ENCODE assay signal across 11 cellular contexts in the genomic region with DNA sequence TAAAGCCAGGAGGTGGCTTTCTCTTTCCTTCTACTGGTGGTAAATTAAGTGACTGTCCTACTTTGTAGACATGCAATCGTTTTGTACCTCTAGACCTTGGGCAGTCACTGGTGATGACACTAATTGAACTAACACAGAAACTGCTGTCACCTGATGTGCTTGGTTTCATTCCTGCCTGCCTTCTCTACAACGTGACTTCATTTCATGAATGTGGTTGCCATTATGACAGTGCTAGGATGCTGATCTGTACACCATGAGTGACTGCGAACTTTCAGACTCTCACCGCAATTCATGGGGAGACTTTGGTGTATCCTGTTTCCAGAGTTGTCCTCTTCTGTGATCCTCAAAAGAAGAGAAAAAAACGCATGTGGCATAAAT. TPM values are rescaled to one million over a fixed set of nuclear protein-coding genes. Genes with fewer than 3 reads are reported as not detected.
DNase-seq lines count a peak whose midpoint lies in the region; ATAC-seq and TF ChIP-seq lines count a peak whose summit lies in the region.
"Had no signal": no experiment of that assay in that cellular context is flagged by ENCODE, and none has a peak within 500 bp of the region (broad histone marks: within the 10 kb centered on the region; RNA-seq: fewer than 3 reads in every experiment).

No MANE protein-coding gene starts in this region.

- no peak overlapping the region for H3K4me3 Mint-ChIP-seq in H9
- H3K4me3 Mint-ChIP-seq: type B pancreatic cell had no signal

- no peak overlapping the region for H3K18ac ChIP-seq in H9 (ENCODE audit: insufficient read length, low read depth, low read length)

- H2BK12ac ChIP-seq in H9 (ENCODE audit: insufficient read length, low read depth, low read length) = no peak overlapping the region

- ATAC-seq in GM18909 (IDR thresholded peaks at IDR 0.05; ENCODE audit: poor library complexity, unreplicated experiment) (peak; percentile 92), HG02610 (IDR thresholded peaks at IDR 0.05; ENCODE audit: unreplicated experiment) (peak; percentile 95), HG03521 (IDR thresholded peaks at IDR 0.05; ENCODE audit: unreplicated experiment) (peak; percentile 94)

- H3K9ac ChIP-seq in H9 (ENCODE audit: extremely low read depth, insufficient read length, low read length) = no peak overlapping the region

- no CpG with 5 or more reads among the region's 5 CpGs for WGBS in H9 (ENCODE audit: extremely low coverage, insufficient read length, low lambda C conversion rate)

- H3K4ac ChIP-seq in H9 (ENCODE audit: low read depth, low read length) = no peak overlapping the region

- H3K36me3 ChIP-seq in GM06990 (ENCODE audit: control insufficient read depth, insufficient read depth, low read length) (no peaks in the 10 kb centered on the region), SJCRH30 (no peaks in the 10 kb centered on the region)

- no peaks in the 10 kb centered on the region for H3K27me3 ChIP-seq in GM06990 (replicated peaks; ENCODE audit: control insufficient read depth, insufficient read depth, low read length)
- H3K27me3 ChIP-seq in H9 (ENCODE audit: insufficient read depth, low read length) = no peaks in the 10 kb centered on the region
- no peaks in the 10 kb centered on the region for H3K27me3 ChIP-seq in SJCRH30

- H3K36me3 Mint-ChIP-seq in H9 (ENCODE audit: insufficient read depth in 1 of 3, low read depth in 3 of 3) = no peaks in the 10 kb centered on the region
- H3K36me3 Mint-ChIP-seq: type B pancreatic cell had no signal

- H3K23ac ChIP-seq in H9 (ENCODE audit: insufficient read length, low read depth, low read length) = no peak overlapping the region

- H4K5ac ChIP-seq in H9 (ENCODE audit: insufficient read length, low read depth, low read length) = no peak overlapping the region

- H4K91ac ChIP-seq in H9 (ENCODE audit: insufficient read length, low read depth, low read length) = no peak overlapping the region

- H2AFZ ChIP-seq in H9 (ENCODE audit: low read length) = no peak overlapping the region

- TF ChIP-seq CTCF in GM06990 (IDR thresholded peaks at IDR 0.05; ENCODE audit: insufficient read depth, low read length, poor library complexity, severe bottlenecking) (no peak), H9 (conservative IDR thresholded peaks at IDR 0.05) (no peak)

- H3K4me1 ChIP-seq in H9 (ENCODE audit: insufficient read depth, low read length) (peaks cover 2% of the 10 kb centered on the region), SJCRH30 (no peaks in the 10 kb centered on the region)

- H3T11ph ChIP-seq in H9 (ENCODE audit: low read length) = no peak overlapping the region

- DNase-seq in GM06990 (ENCODE audit: extremely low read depth, insufficient read length) (peak; percentile 77), H9 (no peak), GF-D8 (lab: John Stamatoyannopoulos, UW) (no peak), OCI-M1 (lab: John Stamatoyannopoulos, UW) (no peak), SJCRH30 (no peak)
- DNase-seq: aorta, Calu3 had no signal

- peaks cover 10% of the 10 kb centered on the region in 2 experiments for H3K4me1 Mint-ChIP-seq in H9

- H2BK120ac ChIP-seq in H9 (ENCODE audit: low read depth, low read length, poor library complexity, severe bottlenecking) = no peak overlapping the region

- no peak overlapping the region for H2BK5ac ChIP-seq in H9 (ENCODE audit: insufficient read length, low read length)

- no peak overlapping the region for H3K27ac Mint-ChIP-seq in H9

- no peak overlapping the region for H2AK5ac ChIP-seq in H9 (ENCODE audit: insufficient read length, low read length)

- no peak overlapping the region for H3K56ac ChIP-seq in H9 (ENCODE audit: insufficient read length, low read depth, low read length)

- H3K27ac ChIP-seq in H9 (ENCODE audit: insufficient read length, low read depth, low read length) = no peak overlapping the region
- no peak overlapping the region for H3K27ac ChIP-seq in SJCRH30

- no peak overlapping the region for H3K4me2 ChIP-seq in H9 (ENCODE audit: insufficient read depth, insufficient read length, low read length)

- H4K20me1 ChIP-seq in H9 (ENCODE audit: control insufficient read depth, insufficient read depth, insufficient read length) = no peaks in the 10 kb centered on the region

- H3K27me3 Mint-ChIP-seq in H9 (ENCODE audit: low read depth) = peaks cover 42% of the 10 kb centered on the region

- H3K9me3 Mint-ChIP-seq in H9 = no peaks in the 10 kb centered on the region; a peak in 1 of 5 replicates
- H3K9me3 Mint-ChIP-seq: type B pancreatic cell had no signal

- no peaks in the 10 kb centered on the region for H3K23me2 ChIP-seq in H9 (ENCODE audit: insufficient read length, low read depth, low read length, poor library complexity, severe bottlenecking)

- H2BK20ac ChIP-seq in H9 (ENCODE audit: low read depth, low read length, poor library complexity, severe bottlenecking) = no peak overlapping the region

- H3K79me1 ChIP-seq in H9 (ENCODE audit: insufficient read depth, low read depth, low read length, poor library complexity, severe bottlenecking) = no peaks in the 10 kb centered on the region

- H4K8ac ChIP-seq in H9 (replicated peaks; ENCODE audit: insufficient read length, low read depth, low read length) = no peak overlapping the region

- H3K9me3 ChIP-seq in H9 (ENCODE audit: control insufficient read depth, low read depth, low read length) (no peaks in the 10 kb centered on the region), SJCRH30 (replicated peaks) (no peaks in the 10 kb centered on the region)

- H3K4me3 ChIP-seq in GM06990 (replicated peaks; ENCODE audit: low read depth, low read length) (no peak overlapping the region), SJCRH30 (no peak overlapping the region)

- H2BK15ac ChIP-seq in H9 (ENCODE audit: low read depth, low read length) = no peak overlapping the region

- H3K14ac ChIP-seq in H9 (ENCODE audit: insufficient read depth, low read length) = no peak overlapping the region

- no peaks in the 10 kb centered on the region for H3K79me2 ChIP-seq in H9 (ENCODE audit: insufficient read depth, low read length)

RNA-seq across cellular contexts. Expression of gene UBE2QL1, which starts 47.5 kb away (rescaled TPM):
- 0.11 and 0.15 TPM in 2 replicates for total RNA-seq in H9 (2021)
- 0.02 TPM in 1 of 2 replicates, not detected in the other for total RNA-seq in SJCRH30 (2014; rRNA removed; shearing (Covaris generic))
- total RNA-seq: Calu3 had no signal
